30 cellular contexts compared by ENCODE assay signal in genomic region chr14:94368956-94369355, GRCh38. TPM values are rescaled to one million over a fixed set of nuclear protein-coding genes. Genes with fewer than 3 reads are reported as not detected.
DNase-seq lines count a peak whose midpoint lies in the region; ATAC-seq and TF ChIP-seq lines count a peak whose summit lies in the region.
"Had no signal": no experiment of that assay in that cellular context is flagged by ENCODE, and none has a peak within 500 bp of the region (broad histone marks: within the 10 kb centered on the region; RNA-seq: fewer than 3 reads in every experiment).

No MANE protein-coding gene starts in this region.

- no peak overlapping the region; a peak in 1 of 22 replicates for H3K9ac ChIP-seq in BLaER1 treated with 17β-estradiol and CSF1 and Interleukin-3, amounts not matched to agents 10 nM and 100 nM
- H3K9ac ChIP-seq in neural progenitor cell: no peak overlapping the region
- H3K9ac ChIP-seq: GM23248, KMS-11 had no signal

- ATAC-seq in activated T-helper 17 cell treated with anti-CD3 and anti-CD28 coated beads, Interleukin-2, amount 50 U/mL, for 72 hours (replicated peaks): no peak
- no peak for ATAC-seq in GM21737 (IDR thresholded peaks at IDR 0.05; ENCODE audit: unreplicated experiment)
- no peak for ATAC-seq in HG03139 (IDR thresholded peaks at IDR 0.05; ENCODE audit: unreplicated experiment)
- ATAC-seq in sciatic nerve: no peak
- ATAC-seq: PC-3, Right ventricle myocardium inferior had no signal

- no peaks in the 10 kb centered on the region for H3K27me3 ChIP-seq in BLaER1 treated with 17β-estradiol and CSF1 and Interleukin-3, amounts not matched to agents 10 nM and 100 nM
- H3K27me3 ChIP-seq in neural progenitor cell: no peaks in the 10 kb centered on the region
- H3K27me3 ChIP-seq: SJCRH30 had no signal

- H3K4me1 ChIP-seq in BLaER1 treated with 17β-estradiol and CSF1 and Interleukin-3, amounts not matched to agents 10 nM and 100 nM: peaks cover 0 to 72% (median 24%) of the 10 kb centered on the region in 10 experiments; a peak in 14 of 20 replicates
- peaks cover 9% of the 10 kb centered on the region for H3K4me1 ChIP-seq in neural progenitor cell
- H3K4me1 ChIP-seq: BE2C, SJCRH30 had no signal

- no peaks in the 10 kb centered on the region for H4K20me1 ChIP-seq in BLaER1 treated with 17β-estradiol and CSF1 and Interleukin-3, amounts not matched to agents 10 nM and 100 nM
- H4K20me1 ChIP-seq in neural progenitor cell (ENCODE audit: low read depth): no peaks in the 10 kb centered on the region

- no peak overlapping the region for H3K4me3 Mint-ChIP-seq in activated T-cell treated with anti-CD3 and anti-CD28 coated beads, Interleukin-2, amount 50 U/mL, for 24 hours
- no peak overlapping the region for H3K4me3 Mint-ChIP-seq in activated T-helper 17 cell treated with anti-CD3 and anti-CD28 coated beads, Interleukin-2, amount 50 U/mL, for 72 hours
- H3K4me3 Mint-ChIP-seq in neural progenitor cell: no peak overlapping the region
- H3K4me3 Mint-ChIP-seq: CD4-positive, CD25-positive, alpha-beta regulatory T cell; IgD-negative memory B cell had no signal

- H2AFZ ChIP-seq in neural progenitor cell (replicated peaks): no peak overlapping the region
- H2AFZ ChIP-seq: GM23248 had no signal

- no peaks in the 10 kb centered on the region for H3K36me3 Mint-ChIP-seq in activated T-cell treated with anti-CD3 and anti-CD28 coated beads, Interleukin-2, amount 50 U/mL, for 24 hours (ENCODE audit: low read depth)
- no peaks in the 10 kb centered on the region for H3K36me3 Mint-ChIP-seq in activated T-helper 17 cell treated with anti-CD3 and anti-CD28 coated beads, Interleukin-2, amount 50 U/mL, for 72 hours (ENCODE audit: low read depth)
- H3K36me3 Mint-ChIP-seq in neural progenitor cell: no peaks in the 10 kb centered on the region
- H3K36me3 Mint-ChIP-seq: CD4-positive, CD25-positive, alpha-beta regulatory T cell; IgD-negative memory B cell had no signal

- no peaks in the 10 kb centered on the region for H3K79me2 ChIP-seq in neural progenitor cell (ENCODE audit: low read depth)

- no peaks in the 10 kb centered on the region for H3K9me3 ChIP-seq in BLaER1 treated with 17β-estradiol and CSF1 and Interleukin-3, amounts not matched to agents 10 nM and 100 nM (replicated peaks in 1 of 11)
- H3K9me3 ChIP-seq in neural progenitor cell (ENCODE audit: low read depth): no peaks in the 10 kb centered on the region
- H3K9me3 ChIP-seq: BE2C, SJCRH30 had no signal

- intact Hi-C loops in sciatic nerve (cut with DNase I): no loop called here

- no peaks in the 10 kb centered on the region for H3K27me3 Mint-ChIP-seq in activated T-cell treated with anti-CD3 and anti-CD28 coated beads, Interleukin-2, amount 50 U/mL, for 24 hours
- peaks cover 3% of the 10 kb centered on the region for H3K27me3 Mint-ChIP-seq in activated T-helper 17 cell treated with anti-CD3 and anti-CD28 coated beads, Interleukin-2, amount 50 U/mL, for 72 hours
- peaks cover 13% of the 10 kb centered on the region for H3K27me3 Mint-ChIP-seq in neural progenitor cell (ENCODE audit: insufficient read depth, low read depth)
- H3K27me3 Mint-ChIP-seq: CD4-positive, CD25-positive, alpha-beta regulatory T cell; IgD-negative memory B cell had no signal

- no peak for DNase-seq in activated T-cell treated with anti-CD3 and anti-CD28 coated beads, Interleukin-2, amount 50 U/mL, for 24 hours
- DNase-seq in activated T-cell treated with anti-CD3 and anti-CD28 coated beads for 4 hours: no peak
- no peak for DNase-seq in neural progenitor cell (ENCODE audit: low spot score)
- no peak for DNase-seq in sciatic nerve (ENCODE audit: low spot score)
- DNase-seq: 8988T; ACHN; BE2C; CD4-positive, CD25-positive, alpha-beta regulatory T cell; DMS53; GM23248; MM.1S; NCI-H1417; NCI-H1694; NCI-H2029 treated with DMSO at 0.1 percent for 48 hours; NCI-H446 treated with DMSO at 0.1 percent for 48 hours; NCI-H526; NCI-H82; NK-92 treated with Interleukin-12 subunit alpha and Interleukin-12 subunit beta, amount 100 ng/mL, for 24 hours; PC-3; SJCRH30 had no signal

- H3K36me3 ChIP-seq in BLaER1 treated with 17β-estradiol and CSF1 and Interleukin-3, amounts not matched to agents 10 nM and 100 nM: no peaks in the 10 kb centered on the region
- H3K36me3 ChIP-seq in neural progenitor cell: no peaks in the 10 kb centered on the region
- H3K36me3 ChIP-seq: BE2C, SJCRH30 had no signal

- H3K4me1 Mint-ChIP-seq in activated T-cell treated with anti-CD3 and anti-CD28 coated beads, Interleukin-2, amount 50 U/mL, for 24 hours (ENCODE audit: low read depth): no peaks in the 10 kb centered on the region
- no peaks in the 10 kb centered on the region for H3K4me1 Mint-ChIP-seq in activated T-helper 17 cell treated with anti-CD3 and anti-CD28 coated beads, Interleukin-2, amount 50 U/mL, for 72 hours
- H3K4me1 Mint-ChIP-seq in neural progenitor cell: peaks cover 7% of the 10 kb centered on the region
- H3K4me1 Mint-ChIP-seq: CD4-positive, CD25-positive, alpha-beta regulatory T cell had no signal

- peak overlapping the region in 5 of 11 experiments; percentile 72 to 84 (median 74); a peak in 9 of 22 replicates for H3K4me2 ChIP-seq in BLaER1 treated with 17β-estradiol and CSF1 and Interleukin-3, amounts not matched to agents 10 nM and 100 nM
- no peak overlapping the region for H3K4me2 ChIP-seq in neural progenitor cell
- H3K4me2 ChIP-seq: KMS-11 had no signal

- H3K27ac ChIP-seq in BLaER1 treated with 17β-estradiol and CSF1 and Interleukin-3, amounts not matched to agents 10 nM and 100 nM: peak overlapping the region in 7 of 11 experiments; percentile 16 to 89 (median 74); a peak in 10 of 22 replicates
- H3K27ac ChIP-seq in neural progenitor cell: no peak overlapping the region
- H3K27ac ChIP-seq: GM23248, KMS-11, SJCRH30 had no signal

- H3K27ac Mint-ChIP-seq in activated T-cell treated with anti-CD3 and anti-CD28 coated beads, Interleukin-2, amount 50 U/mL, for 24 hours: peak overlapping the region; percentile 12
- peak overlapping the region; percentile 70 for H3K27ac Mint-ChIP-seq in activated T-helper 17 cell treated with anti-CD3 and anti-CD28 coated beads, Interleukin-2, amount 50 U/mL, for 72 hours
- H3K27ac Mint-ChIP-seq in neural progenitor cell: peak overlapping the region; percentile 14
- H3K27ac Mint-ChIP-seq: CD4-positive, CD25-positive, alpha-beta regulatory T cell; IgD-negative memory B cell had no signal

- no peak overlapping the region for H3K4me3 ChIP-seq in BLaER1 treated with 17β-estradiol and CSF1 and Interleukin-3, amounts not matched to agents 10 nM and 100 nM
- H3K4me3 ChIP-seq in neural progenitor cell: no peak overlapping the region
- H3K4me3 ChIP-seq: GM23248, SJCRH30 had no signal

- no peaks in the 10 kb centered on the region for H3F3A ChIP-seq in neural progenitor cell (ENCODE audit: low read depth)

- no peak for TF ChIP-seq CTCF in neural progenitor cell (IDR thresholded peaks at IDR 0.05)

- no peaks in the 10 kb centered on the region for H3K9me3 Mint-ChIP-seq in activated T-cell treated with anti-CD3 and anti-CD28 coated beads, Interleukin-2, amount 50 U/mL, for 24 hours
- no peaks in the 10 kb centered on the region for H3K9me3 Mint-ChIP-seq in activated T-helper 17 cell treated with anti-CD3 and anti-CD28 coated beads, Interleukin-2, amount 50 U/mL, for 72 hours
- no peaks in the 10 kb centered on the region for H3K9me3 Mint-ChIP-seq in neural progenitor cell
- H3K9me3 Mint-ChIP-seq: IgD-negative memory B cell had no signal

RNA-seq across cellular contexts. Expression of gene SERPINA2, which starts 2.5 kb away (rescaled TPM):
- total RNA-seq in activated T-helper 17 cell treated with anti-CD3 and anti-CD28 coated beads, Interleukin-2, amount 50 U/mL, for 72 hours: under 1 TPM in 1 of 2 donors, not detected in 1; 0.29 TPM
- not detected in 2 replicates for total RNA-seq in neural progenitor cell (ENCODE audit: low replicate concordance)
- total RNA-seq in sciatic nerve: not detected
- total RNA-seq: CD4-positive, CD25-positive, alpha-beta regulatory T cell; Daoy; G401; GM23248; H7; PC-3; Right ventricle myocardium inferior; SJCRH30 had no signal

RNA-seq across cellular contexts. Expression of gene SERPINA1, which starts 19.4 kb away (rescaled TPM):
- total RNA-seq in activated T-helper 17 cell treated with anti-CD3 and anti-CD28 coated beads, Interleukin-2, amount 50 U/mL, for 72 hours: 100 to 1,000 TPM in 1 of 2 donors, 1 to 10 TPM in 1; 1.3 to 160 TPM
- total RNA-seq in neural progenitor cell (ENCODE audit: low replicate concordance) (0.13 and 0.43 TPM in 2 replicates), sciatic nerve (28.5 TPM)
- total RNA-seq: CD4-positive, CD25-positive, alpha-beta regulatory T cell; G401; H7; SJCRH30 had no signal

RNA-seq across cellular contexts. Expression of gene SERPINA6, which starts 45.8 kb away (rescaled TPM):
- under 1 TPM in 1 of 2 donors, not detected in 1; 0.61 TPM for total RNA-seq in activated T-helper 17 cell treated with anti-CD3 and anti-CD28 coated beads, Interleukin-2, amount 50 U/mL, for 72 hours
- not detected in 2 replicates for total RNA-seq in neural progenitor cell (ENCODE audit: low replicate concordance)
- not detected for total RNA-seq in sciatic nerve
- total RNA-seq: CD4-positive, CD25-positive, alpha-beta regulatory T cell; G401; GM23248; H7; PC-3; Right ventricle myocardium inferior; SJCRH30 had no signal

Comparison
In these comparisons a context has a peak if more than half of its experiments do, and no peak if none do; other contexts are left out.
1. H3K27ac Mint-ChIP-seq: peak in every context shown above with its lines; median percentile 70 in activated T-helper 17 cell treated with anti-CD3 and anti-CD28 coated beads, Interleukin-2, amount 50 U/mL, for 72 hours; 14 in neural progenitor cell; 12 in activated T-cell treated with anti-CD3 and anti-CD28 coated beads, Interleukin-2, amount 50 U/mL, for 24 hours.